ENCODE assay signal across 5 cellular contexts in the genomic region with DNA sequence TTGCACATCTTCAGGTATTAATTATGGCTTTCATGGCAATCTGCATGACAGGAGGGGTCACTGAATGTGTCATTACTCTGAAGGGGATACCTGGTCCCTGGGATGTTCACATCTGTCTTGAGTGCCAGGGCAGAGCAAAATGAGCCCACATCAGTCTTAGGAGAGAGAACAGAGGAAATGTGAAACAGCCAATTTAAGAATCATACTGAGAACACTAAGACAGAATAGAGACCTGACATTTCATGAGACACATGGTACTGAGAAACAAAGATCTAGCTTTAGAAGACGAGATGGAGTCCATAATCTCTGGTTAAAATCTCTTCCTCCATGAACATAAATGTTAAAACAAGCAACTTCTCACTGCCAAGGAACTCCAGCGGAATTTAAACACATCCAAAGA.
"Had no signal": no experiment of that assay in that cellular context is flagged by ENCODE, and none has a peak within 500 bp of the region (broad histone marks: within the 10 kb centered on the region; RNA-seq: fewer than 3 reads in every experiment).

No MANE protein-coding gene starts in this region.

- H3K4me1 Mint-ChIP-seq: IgD-negative memory B cell had no signal

- H3K9me3 Mint-ChIP-seq: IgD-negative memory B cell had no signal

- DNase-seq: H9, HCEC 1CT, KBM-7 had no signal

- H3K4me3 Mint-ChIP-seq: GM23338, H9, IgD-negative memory B cell had no signal

- ATAC-seq: GM23338 had no signal

- H3K36me3 Mint-ChIP-seq: IgD-negative memory B cell had no signal

- H3K27ac Mint-ChIP-seq: GM23338, H9, IgD-negative memory B cell had no signal
